In genomic region chr4:72568959-72569718, GRCh38 we compare ENCODE assay signal across 8 cellular contexts. TPM values are rescaled to one million over a fixed set of nuclear protein-coding genes. Genes with fewer than 3 reads are reported as not detected.
A peak's percentile ranks its signal among the peaks of the same experiment; 100 is the strongest.
DNase-seq lines count a peak whose midpoint lies in the region; ATAC-seq, FAIRE-seq and TF ChIP-seq lines count a peak whose summit lies in the region.

TSS of gene ADAMTS3 (minus strand) at chr4:72569221. CDS start at chr4:72568762, 459 bp downstream.

- peak; percentile 13 for DNase-seq in activated naive CD4-positive, alpha-beta T cell treated with anti-CD3 and anti-CD28 coated beads for 36 hours
- DNase-seq in activated naive CD4-positive, alpha-beta T cell treated with anti-CD3 and anti-CD28 coated beads, Interleukin-2, amount 50 U/mL, for 16 hours, result no peak
- DNase-seq in NCI-H128 (lab: John Stamatoyannopoulos, UW; ENCODE audit: unreplicated experiment), result peak; percentile 11
- DNase-seq in activated T-helper 1 cell treated with anti-CD3 and anti-CD28 coated beads, Interleukin-12 subunit alpha, Interleukin-12 subunit beta, Interleukin-2, Interleukin-4 antibody, amounts not matched to agents 30 ng/mL and 10 ng/mL and 1 ng/mL, durations not matched to agents 14 hours and 24 hours and 36 hours (ENCODE audit: low spot score), result no peak
- peak; percentile 43 to 61 for DNase-seq in frontal cortex (ENCODE audit: low spot score in 2 of 2)
- DNase-seq in nephron progenitor cell, result peak; percentile 85

- no peak for FAIRE-seq in frontal cortex (lab: Jason Lieb, UNC)

- intact Hi-C loops in activated naive CD4-positive, alpha-beta T cell treated with anti-CD3 and anti-CD28 coated beads for 36 hours (cut with micrococcal nuclease), result loop anchor here (2.0 kb wide), 1 partner anchor 690 kb away; the partner anchor contains the start of gene ANKRD17
- intact Hi-C loops in activated T-helper 1 cell treated with anti-CD3 and anti-CD28 coated beads, Interleukin-12 subunit alpha, Interleukin-12 subunit beta, Interleukin-2, Interleukin-4 antibody, amounts not matched to agents 30 ng/mL and 10 ng/mL and 1 ng/mL, durations not matched to agents 14 hours and 24 hours and 36 hours (cut with micrococcal nuclease), result no loop called here

- no peak within 1 kb of the TSS for H3K27ac Mint-ChIP-seq in activated naive CD4-positive, alpha-beta T cell treated with anti-CD3 and anti-CD28 coated beads for 36 hours
- peak within 1 kb of the TSS; percentile 35 for H3K27ac Mint-ChIP-seq in activated T-helper 1 cell treated with anti-CD3 and anti-CD28 coated beads, Interleukin-12 subunit alpha, Interleukin-12 subunit beta, Interleukin-2, Interleukin-4 antibody, amounts not matched to agents 30 ng/mL and 10 ng/mL and 1 ng/mL, durations not matched to agents 14 hours and 24 hours and 36 hours
- H3K27ac Mint-ChIP-seq in nephron progenitor cell, result peak within 1 kb of the TSS; percentile 97

- no peaks in the 10 kb centered on the region for H3K36me3 Mint-ChIP-seq in activated naive CD4-positive, alpha-beta T cell treated with anti-CD3 and anti-CD28 coated beads for 36 hours (ENCODE audit: low read depth)
- peaks cover 2% of the 10 kb centered on the region for H3K36me3 Mint-ChIP-seq in activated T-helper 1 cell treated with anti-CD3 and anti-CD28 coated beads, Interleukin-12 subunit alpha, Interleukin-12 subunit beta, Interleukin-2, Interleukin-4 antibody, amounts not matched to agents 30 ng/mL and 10 ng/mL and 1 ng/mL, durations not matched to agents 14 hours and 24 hours and 36 hours (ENCODE audit: low read depth)
- no peaks in the 10 kb centered on the region for H3K36me3 Mint-ChIP-seq in nephron progenitor cell (ENCODE audit: low read depth)

- peaks cover 53% of the 10 kb centered on the region for H3K27me3 Mint-ChIP-seq in activated naive CD4-positive, alpha-beta T cell treated with anti-CD3 and anti-CD28 coated beads for 36 hours (ENCODE audit: low read depth)
- H3K27me3 Mint-ChIP-seq in activated T-helper 1 cell treated with anti-CD3 and anti-CD28 coated beads, Interleukin-12 subunit alpha, Interleukin-12 subunit beta, Interleukin-2, Interleukin-4 antibody, amounts not matched to agents 30 ng/mL and 10 ng/mL and 1 ng/mL, durations not matched to agents 14 hours and 24 hours and 36 hours (ENCODE audit: insufficient read depth), result peaks cover 49% of the 10 kb centered on the region
- H3K27me3 Mint-ChIP-seq in nephron progenitor cell (ENCODE audit: low read depth, poor library complexity), result no peaks in the 10 kb centered on the region

- H3K9me3 Mint-ChIP-seq in activated naive CD4-positive, alpha-beta T cell treated with anti-CD3 and anti-CD28 coated beads for 36 hours, result no peaks in the 10 kb centered on the region
- no peaks in the 10 kb centered on the region for H3K9me3 Mint-ChIP-seq in activated T-helper 1 cell treated with anti-CD3 and anti-CD28 coated beads, Interleukin-12 subunit alpha, Interleukin-12 subunit beta, Interleukin-2, Interleukin-4 antibody, amounts not matched to agents 30 ng/mL and 10 ng/mL and 1 ng/mL, durations not matched to agents 14 hours and 24 hours and 36 hours
- no peaks in the 10 kb centered on the region for H3K9me3 Mint-ChIP-seq in nephron progenitor cell

- H3K4me1 Mint-ChIP-seq in activated naive CD4-positive, alpha-beta T cell treated with anti-CD3 and anti-CD28 coated beads for 36 hours (ENCODE audit: low read depth), result peaks cover 22% of the 10 kb centered on the region
- peaks cover 18% of the 10 kb centered on the region for H3K4me1 Mint-ChIP-seq in activated T-helper 1 cell treated with anti-CD3 and anti-CD28 coated beads, Interleukin-12 subunit alpha, Interleukin-12 subunit beta, Interleukin-2, Interleukin-4 antibody, amounts not matched to agents 30 ng/mL and 10 ng/mL and 1 ng/mL, durations not matched to agents 14 hours and 24 hours and 36 hours (ENCODE audit: low read depth)
- peaks cover 51% of the 10 kb centered on the region for H3K4me1 Mint-ChIP-seq in nephron progenitor cell

- CTCF ChIA-PET in activated naive CD4-positive, alpha-beta T cell treated with anti-CD3 and anti-CD28 coated beads for 36 hours (lab: Charles Lee), result no interaction called here

- TF ChIP-seq CTCF in nephron progenitor cell (IDR thresholded peaks at IDR 0.05), result no peak

- ATAC-seq in HG02870 (IDR thresholded peaks at IDR 0.05; ENCODE audit: unreplicated experiment) (no peak), GM21526 (IDR thresholded peaks at IDR 0.05; ENCODE audit: low FRiP score, unreplicated experiment) (no peak)

- H3K4me3 Mint-ChIP-seq in activated naive CD4-positive, alpha-beta T cell treated with anti-CD3 and anti-CD28 coated beads for 36 hours, result peak within 1 kb of the TSS; percentile 66
- H3K4me3 Mint-ChIP-seq in activated T-helper 1 cell treated with anti-CD3 and anti-CD28 coated beads, Interleukin-12 subunit alpha, Interleukin-12 subunit beta, Interleukin-2, Interleukin-4 antibody, amounts not matched to agents 30 ng/mL and 10 ng/mL and 1 ng/mL, durations not matched to agents 14 hours and 24 hours and 36 hours, result peak within 1 kb of the TSS; percentile 79
- H3K4me3 Mint-ChIP-seq in nephron progenitor cell, result peak within 1 kb of the TSS; percentile 89

RNA-seq across cellular contexts. Expression of gene ADAMTS3, which starts in this region (rescaled TPM):
- total RNA-seq in activated naive CD4-positive, alpha-beta T cell treated with anti-CD3 and anti-CD28 coated beads for 36 hours, result not detected
- total RNA-seq in activated T-helper 1 cell treated with anti-CD3 and anti-CD28 coated beads, Interleukin-12 subunit alpha, Interleukin-12 subunit beta, Interleukin-2, Interleukin-4 antibody, amounts not matched to agents 30 ng/mL and 10 ng/mL and 1 ng/mL, durations not matched to agents 14 hours and 24 hours and 36 hours, result not detected in 2 replicates
- total RNA-seq in frontal cortex, result 20.4 TPM

Comparison
In these comparisons a context has a peak if more than half of its experiments do, and no peak if none do; other contexts are left out.
1. RNA of gene ADAMTS3 (total RNA-seq): 20.4 TPM in frontal cortex (single experiment); not detected in activated naive CD4-positive, alpha-beta T cell treated with anti-CD3 and anti-CD28 coated beads for 36 hours and not detected in activated T-helper 1 cell treated with anti-CD3 and anti-CD28 coated beads, Interleukin-12 subunit alpha, Interleukin-12 subunit beta, Interleukin-2, Interleukin-4 antibody, amounts not matched to agents 30 ng/mL and 10 ng/mL and 1 ng/mL, durations not matched to agents 14 hours and 24 hours and 36 hours; every median in the first group is over 10 times any median in the second.
2. Peak in DNase-seq in activated naive CD4-positive, alpha-beta T cell treated with anti-CD3 and anti-CD28 coated beads for 36 hours; RNA of the gene not detected or under 1 TPM.
3. DNase-seq: peak in NCI-H128 (single experiment), frontal cortex (2 of 2) and nephron progenitor cell (single experiment); none in activated naive CD4-positive, alpha-beta T cell treated with anti-CD3 and anti-CD28 coated beads, Interleukin-2, amount 50 U/mL, for 16 hours (single experiment) and activated T-helper 1 cell treated with anti-CD3 and anti-CD28 coated beads, Interleukin-12 subunit alpha, Interleukin-12 subunit beta, Interleukin-2, Interleukin-4 antibody, amounts not matched to agents 30 ng/mL and 10 ng/mL and 1 ng/mL, durations not matched to agents 14 hours and 24 hours and 36 hours (single experiment).
4. Peak in every context shown above with its lines, with median percentiles within 50 percentile points of each other: H3K4me3 Mint-ChIP-seq.